In genomic region chr6:30685157-30685976, GRCh38 we compare ENCODE assay signal across 8 cellular contexts. TPM values are rescaled to one million over a fixed set of nuclear protein-coding genes. Genes with fewer than 3 reads are reported as not detected.
DNase-seq lines count a peak whose midpoint lies in the region; ATAC-seq and TF ChIP-seq lines count a peak whose summit lies in the region.

No MANE protein-coding gene starts in this region.

- ATAC-seq in Panc1 (no peak), GM18502 (IDR thresholded peaks at IDR 0.05; ENCODE audit: poor library complexity, unreplicated experiment) (no peak), HG03469 (IDR thresholded peaks at IDR 0.05; ENCODE audit: unreplicated experiment) (no peak)
- ATAC-seq in naive thymus-derived CD8-positive, alpha-beta T cell, result no peak

- H3K27ac ChIP-seq in Panc1 (ENCODE audit: low read length) (peak overlapping the region; percentile 94), coronary artery (peak overlapping the region; percentile 95 to 100)

- CTCF ChIA-PET in Panc1 (lab: Charles Lee), result no interaction called here

- no peaks in the 10 kb centered on the region for H3K9me3 Mint-ChIP-seq in naive thymus-derived CD8-positive, alpha-beta T cell

- H3K27ac Mint-ChIP-seq in naive thymus-derived CD8-positive, alpha-beta T cell, result peak overlapping the region; percentile 81 to 99 (median 98)

- POLR2A ChIA-PET in Panc1 (lab: Charles Lee), result no interaction called here
- POLR2A ChIA-PET in naive thymus-derived CD8-positive, alpha-beta T cell (lab: Charles Lee), result interaction anchor here (0.8 to 15.2 kb wide), 6 partner anchors 11 to 144 kb away, joined by 3 to 594 read pairs (median 4); partner anchors contain the start of genes DHX16, MDC1 and TUBB

- no peaks in the 10 kb centered on the region for H3K36me3 ChIP-seq in Panc1 (ENCODE audit: control insufficient read depth, insufficient read depth, low read length)

- intact Hi-C loops in Panc1 (cut with micrococcal nuclease; ENCODE audit: unreplicated experiment), result no loop called here

- H3K4me3 ChIP-seq in Panc1 (ENCODE audit: low read depth in 2 of 2, low read length in 2 of 2) (peak overlapping the region; percentile 85 to 96), coronary artery (peak overlapping the region; percentile 91)

- H3K36me3 Mint-ChIP-seq in naive thymus-derived CD8-positive, alpha-beta T cell, result peaks cover 8 to 13% (median 10%) of the 10 kb centered on the region in 3 donors

- H3K27me3 Mint-ChIP-seq in naive thymus-derived CD8-positive, alpha-beta T cell, result no peaks in the 10 kb centered on the region

- DNase-seq in GM13976 (ENCODE audit: low spot score) (no peak), Panc1 (ENCODE audit: low read depth, low spot score) (no peak), coronary artery (ENCODE audit: low spot score) (no peak), NCI-H526 treated with DMSO at 0.1 percent for 48 hours (lab: John Stamatoyannopoulos, UW) (no peak), cerebellar nuclear complex (lab: John Stamatoyannopoulos, UW) (no peak)
- DNase-seq in naive thymus-derived CD8-positive, alpha-beta T cell, result peak in 1 of 10 donors; percentile 10

- no peaks in the 10 kb centered on the region for H3K9me3 ChIP-seq in Panc1 (ENCODE audit: control insufficient read depth, insufficient read depth, low read depth, low read length)

- in situ Hi-C loops in GM13976 (cut with MboI; ENCODE audit: low sequenced_read_pairs, unreplicated experiment), result no loop called here
- in situ Hi-C loops in Panc1 (cut with HindIII; ENCODE audit: low pct_unique_long_range_greater_than_20kb, low sequenced_read_pairs), result no loop called here

- H3K4me3 Mint-ChIP-seq in naive thymus-derived CD8-positive, alpha-beta T cell, result peak overlapping the region; percentile 94 to 100 (median 99)

- no peaks in the 10 kb centered on the region for H3K27me3 ChIP-seq in Panc1 (ENCODE audit: control insufficient read depth, insufficient read depth, low read length)

- H3K4me1 ChIP-seq in Panc1 (ENCODE audit: control insufficient read depth, insufficient read depth, low read length), result peaks cover 38% of the 10 kb centered on the region

- TSS peak; percentile 71 for BruUV-seq in Panc1 (replicated peaks; lab: Mats Ljungman, UMichigan)

- peak; percentile 35 for TF ChIP-seq CTCF in GM13976 (IDR thresholded peaks at IDR 0.05; ENCODE audit: borderline replicate concordance, control extremely low read depth, extremely low read depth, insufficient read depth, missing control alignments)
- peak; percentile 69 for TF ChIP-seq CTCF in Panc1 (IDR thresholded peaks at IDR 0.05)
- TF ChIP-seq CTCF in coronary artery (IDR thresholded peaks at IDR 0.05), result no peak

- peaks cover 44 to 71% (median 48%) of the 10 kb centered on the region in 4 donors for H3K4me1 Mint-ChIP-seq in naive thymus-derived CD8-positive, alpha-beta T cell

RNA-seq across cellular contexts. Expression of gene PPP1R18, which starts 1.1 kb away (rescaled TPM):
- total RNA-seq in Panc1 (2021; ENCODE audit: unreplicated experiment), result 55.3 TPM
- polyA plus RNA-seq in Panc1 (2012; ENCODE audit: insufficient read length), result 40.1 TPM
- total RNA-seq in naive thymus-derived CD8-positive, alpha-beta T cell, result 10 to 100 TPM; 79.0 to 82.0 TPM
- 10 to 100 TPM; 79.8 to 98.6 (median 95.7) TPM for polyA plus RNA-seq in naive thymus-derived CD8-positive, alpha-beta T cell

RNA-seq across cellular contexts. Expression of gene NRM, which starts 5.4 kb away (rescaled TPM):
- total RNA-seq in Panc1 (2021; ENCODE audit: unreplicated experiment), result 21.9 TPM
- polyA plus RNA-seq in Panc1 (2012; ENCODE audit: insufficient read length), result 26.9 TPM
- total RNA-seq in naive thymus-derived CD8-positive, alpha-beta T cell, result 1 to 10 TPM; 2.4 TPM
- 1 to 10 TPM; 3.7 to 5.4 (median 5.4) TPM for polyA plus RNA-seq in naive thymus-derived CD8-positive, alpha-beta T cell

RNA-seq across cellular contexts. Expression of gene DHX16, which starts 12.6 kb away (rescaled TPM):
- total RNA-seq in Panc1 (2021; ENCODE audit: unreplicated experiment), result 44.5 TPM
- polyA plus RNA-seq in Panc1 (2012; ENCODE audit: insufficient read length), result 56.6 TPM
- total RNA-seq in naive thymus-derived CD8-positive, alpha-beta T cell, result 10 to 100 TPM; 42.1 to 45.6 TPM
- polyA plus RNA-seq in naive thymus-derived CD8-positive, alpha-beta T cell, result 10 to 100 TPM; 17.7 to 31.2 (median 18.7) TPM

RNA-seq across cellular contexts. Expression of gene MDC1, which starts 31.7 kb away (rescaled TPM):
- total RNA-seq in Panc1 (2021; ENCODE audit: unreplicated experiment), result 68.6 TPM
- 36.0 TPM for polyA plus RNA-seq in Panc1 (2012; ENCODE audit: insufficient read length)
- total RNA-seq in naive thymus-derived CD8-positive, alpha-beta T cell, result 10 to 100 TPM; 50.8 to 54.9 TPM
- polyA plus RNA-seq in naive thymus-derived CD8-positive, alpha-beta T cell, result 1 to 10 TPM; 1.3 to 6.3 (median 2.8) TPM

RNA-seq across cellular contexts. Expression of gene TUBB, which starts 34.8 kb away (rescaled TPM):
- total RNA-seq in Panc1 (2021; ENCODE audit: unreplicated experiment), result 853 TPM
- 1,083 TPM for polyA plus RNA-seq in Panc1 (2012; ENCODE audit: insufficient read length)
- total RNA-seq in naive thymus-derived CD8-positive, alpha-beta T cell, result 100 to 1,000 TPM; 171 to 187 TPM
- polyA plus RNA-seq in naive thymus-derived CD8-positive, alpha-beta T cell, result 100 to 1,000 TPM in 1 of 3 donors, 10 to 100 TPM in 2; 79.2 to 116 (median 83.3) TPM
